8 cellular contexts compared by ENCODE assay signal in the genomic region with DNA sequence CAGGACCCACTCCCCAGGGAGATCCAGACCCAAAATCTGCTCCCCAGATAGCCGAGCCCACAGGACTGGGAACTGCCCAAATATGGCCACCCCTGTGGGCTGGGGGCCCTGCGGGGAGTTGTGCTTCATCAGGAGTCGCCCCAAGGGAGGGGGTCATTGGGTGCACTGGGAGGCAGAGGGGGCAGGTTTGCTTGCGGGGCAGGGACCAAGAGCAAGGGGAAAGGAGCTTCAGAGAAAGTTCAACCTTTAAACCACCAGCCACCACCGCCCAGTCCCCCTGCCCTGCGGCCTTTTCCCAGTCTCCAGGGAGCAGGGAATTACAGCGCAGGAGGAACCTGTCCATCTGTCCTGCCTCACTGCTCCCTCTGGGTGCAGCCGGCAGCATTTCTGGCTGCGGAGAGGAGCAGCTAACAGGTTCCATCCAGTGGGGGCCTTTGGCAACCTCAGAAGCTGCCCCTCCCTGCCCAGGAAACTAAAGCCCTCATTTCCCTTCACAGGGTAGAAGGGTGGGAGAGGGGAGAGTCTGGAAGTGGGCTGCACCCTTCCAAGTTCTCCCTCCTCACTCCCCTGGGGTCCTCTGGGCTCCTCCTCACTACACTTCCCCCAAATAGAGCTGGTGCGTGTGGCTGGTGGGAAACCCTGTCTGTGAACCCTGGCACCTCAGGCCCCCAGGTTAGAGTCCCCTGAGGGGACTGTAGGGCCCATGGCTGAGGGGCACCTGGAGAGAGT. TPM values are rescaled to one million over a fixed set of nuclear protein-coding genes. Genes with fewer than 3 reads are reported as not detected.
A peak's percentile ranks its signal among the peaks of the same experiment; 100 is the strongest.
DNase-seq lines count a peak whose midpoint lies in the region; TF ChIP-seq lines count a peak whose summit lies in the region.
"Had no signal": no experiment of that assay in that cellular context is flagged by ENCODE, and none has a peak within 500 bp of the region (broad histone marks: within the 10 kb centered on the region; RNA-seq: fewer than 3 reads in every experiment).

No MANE protein-coding gene starts in this region.

- H3K9ac ChIP-seq in ES-I3 (ENCODE audit: low read depth, low read length), result 0 out of 2 replicates have a peak overlapping the region, but pooled peaks have one; percentile 22

- H3K4me3 ChIP-seq in WERI-Rb-1 (ENCODE audit: low read depth, low read length) (no peak overlapping the region), esophagus squamous epithelium (peak overlapping the region in 3 of 4 donors; percentile 23 to 54 (median 32)), spleen (peak overlapping the region in 4 of 8 donors; percentile 12 to 46 (median 13)), lower leg skin (ENCODE audit: low read depth, poor library complexity, severe bottlenecking) (no peak overlapping the region)

- H3K27ac ChIP-seq in WERI-Rb-1 (no peak overlapping the region), esophagus squamous epithelium (peak overlapping the region; percentile 57 to 89 (median 82)), spleen (peak overlapping the region; percentile 61 to 88 (median 78))

- peaks cover under 1% of the 10 kb centered on the region for H3K36me3 ChIP-seq in ES-I3 (ENCODE audit: insufficient read depth, low read length)
- peaks cover 29% of the 10 kb centered on the region for H3K36me3 ChIP-seq in WERI-Rb-1
- H3K36me3 ChIP-seq in esophagus squamous epithelium, result peaks cover 0 to 38% (median 4%) of the 10 kb centered on the region in 3 donors
- peaks cover 0 to 28% (median 2%) of the 10 kb centered on the region in 6 donors for H3K36me3 ChIP-seq in spleen

- intact Hi-C loops in esophagus squamous epithelium (cut with DNase I) (no loop called here), spleen (cut with DNase I; ENCODE audit: low total_unique reads) (no loop called here), lower leg skin (cut with DNase I; ENCODE audit: low total_unique reads) (no loop called here)

- TF ChIP-seq CTCF in WERI-Rb-1 (IDR thresholded peaks at IDR 0.05; ENCODE audit: low read depth, low read length) (0 out of 2 replicates have a peak, but pooled peaks have one; percentile 3), esophagus squamous epithelium (IDR thresholded peaks at IDR 0.05) (no peak), spleen (IDR thresholded peaks at IDR 0.05 in 8 of 11, conservative IDR thresholded peaks at IDR 0.05 in 3 of 11) (no peak), lower leg skin (IDR thresholded peaks at IDR 0.05) (no peak)

- WGBS in esophagus squamous epithelium, 2 donors, result 40 to 43% methylated on average over 2 to 6 of the region's 10 CpGs
- 53 to 68% (median 60%) methylated on average over 7 to 10 of the region's 10 CpGs for WGBS in spleen, 5 donors
- 42 to 63% methylated on average over 10 of the region's 10 CpGs for WGBS in lower leg skin, 2 donors

- no peaks in the 10 kb centered on the region for H3K27me3 ChIP-seq in WERI-Rb-1 (ENCODE audit: insufficient read depth, low read depth, severe bottlenecking)
- no peaks in the 10 kb centered on the region for H3K27me3 ChIP-seq in esophagus squamous epithelium
- no peaks in the 10 kb centered on the region for H3K27me3 ChIP-seq in spleen (replicated peaks in 1 of 7)

- TF ChIP-seq POLR2A in esophagus squamous epithelium (IDR thresholded peaks at IDR 0.05), result no peak
- TF ChIP-seq POLR2A in spleen (IDR thresholded peaks at IDR 0.05), result no peak
- no peak for TF ChIP-seq POLR2A in lower leg skin (IDR thresholded peaks at IDR 0.05)

- peak; percentile 25 for DNase-seq in WERI-Rb-1
- DNase-seq in esophagus squamous epithelium (lab: John Stamatoyannopoulos, UW), result no peak
- no peak for DNase-seq in spleen
- no peak for DNase-seq in NOMO-1 (lab: John Stamatoyannopoulos, UW; ENCODE audit: unreplicated experiment in 2 of 2)
- DNase-seq in lower leg skin (ENCODE audit: low spot score in 2 of 2), result no peak
- no peak for DNase-seq in activated CD4-positive, CD25-positive, alpha-beta regulatory T cell treated with anti-CD3 and anti-CD28 coated beads, Interleukin-2, amount 50 U/mL, for 72 hours
- DNase-seq: NCI-H1694 treated with DMSO at 0.1 percent for 48 hours had no signal

- H3K4me1 ChIP-seq in ES-I3 (ENCODE audit: insufficient read depth, low read length) (peaks cover 19% of the 10 kb centered on the region), esophagus squamous epithelium (peaks cover 25 to 34% (median 29%) of the 10 kb centered on the region in 3 donors), spleen (peaks cover 23 to 57% (median 39%) of the 10 kb centered on the region in 6 donors)

- H3K9me3 ChIP-seq in ES-I3 (ENCODE audit: control insufficient read depth, insufficient read depth, low read length) (no peaks in the 10 kb centered on the region), WERI-Rb-1 (ENCODE audit: severe bottlenecking) (no peaks in the 10 kb centered on the region), esophagus squamous epithelium (no peaks in the 10 kb centered on the region), spleen (no peaks in the 10 kb centered on the region)

RNA-seq across cellular contexts. Expression of gene ASF1B, which starts 13.8 kb away (rescaled TPM):
- total RNA-seq in esophagus squamous epithelium (10 to 100 TPM in 2 of 4 donors, 1 to 10 TPM in 2; 3.2 to 25.6 (median 14.2) TPM), spleen (10 to 100 TPM in 3 of 7 donors, 1 to 10 TPM in 4; 4.0 to 24.8 (median 7.0) TPM), lower leg skin (1 to 10 TPM in 3 of 4 donors, not detected in 1; 1.6 to 3.2 (median 2.3) TPM)
- 10 to 100 TPM in 2 of 3 donors, 1 to 10 TPM in 1; 3.8 to 12.5 (median 10.1) TPM for polyA plus RNA-seq in spleen

RNA-seq across cellular contexts. Expression of gene PRKACA, which starts 32.6 kb away (rescaled TPM):
- total RNA-seq in esophagus squamous epithelium (10 to 100 TPM; 28.6 to 42.8 (median 37.0) TPM), spleen (100 to 1,000 TPM in 6 of 7 donors, 10 to 100 TPM in 1; 87.7 to 256 (median 132) TPM), lower leg skin (10 to 100 TPM; 45.9 to 53.7 (median 49.2) TPM)
- polyA plus RNA-seq in spleen, result 10 to 100 TPM; 26.6 to 77.3 (median 31.4) TPM

RNA-seq across cellular contexts. Expression of gene ADGRL1, which starts 55.8 kb away (rescaled TPM):
- total RNA-seq in esophagus squamous epithelium (10 to 100 TPM in 2 of 4 donors, 1 to 10 TPM in 2; 6.2 to 21.5 (median 10.7) TPM), spleen (10 to 100 TPM in 6 of 7 donors, 1 to 10 TPM in 1; 10.0 to 21.1 (median 13.4) TPM), lower leg skin (10 to 100 TPM; 27.6 to 37.7 (median 29.8) TPM)
- 1 to 10 TPM; 1.8 to 5.8 (median 2.3) TPM for polyA plus RNA-seq in spleen

RNA-seq across cellular contexts. Expression of gene SAMD1, which starts 59.7 kb away (rescaled TPM):
- total RNA-seq in esophagus squamous epithelium (10 to 100 TPM; 16.8 to 32.2 (median 27.1) TPM), spleen (10 to 100 TPM; 25.5 to 36.8 (median 30.6) TPM), lower leg skin (10 to 100 TPM; 23.2 to 61.1 (median 33.2) TPM)
- 10 to 100 TPM; 19.6 to 31.4 (median 24.3) TPM for polyA plus RNA-seq in spleen

Comparison
In these comparisons a context has a peak if more than half of its experiments do, and no peak if none do; other contexts are left out.
1. H3K4me3 ChIP-seq: peak in esophagus squamous epithelium (3 of 4); none in WERI-Rb-1 (single experiment) and lower leg skin (single experiment).